ENCODE assay signal across 28 cellular contexts in the genomic region with DNA sequence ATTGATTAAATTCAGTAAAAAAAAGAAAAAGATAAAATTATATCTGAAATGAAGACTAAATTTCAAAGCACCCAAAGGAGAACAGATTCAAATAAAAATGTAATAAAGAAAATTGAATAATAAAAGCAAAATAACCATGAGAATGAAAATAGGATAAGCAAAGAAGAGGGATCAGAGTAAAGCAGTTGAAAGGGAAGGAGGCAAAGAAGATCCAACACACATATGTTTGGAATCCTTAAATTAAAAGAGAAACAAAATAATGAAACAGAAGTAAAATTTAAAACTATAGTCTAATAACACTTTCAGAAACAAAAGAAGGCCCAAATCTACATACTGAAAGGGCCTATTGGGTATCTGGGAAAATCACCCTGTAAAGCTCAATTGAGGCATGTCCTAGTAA.
"Had no signal": no experiment of that assay in that cellular context is flagged by ENCODE, and none has a peak within 500 bp of the region (broad histone marks: within the 10 kb centered on the region; RNA-seq: fewer than 3 reads in every experiment).

No MANE protein-coding gene starts in this region.

- H3K27ac ChIP-seq: stomach, suprapubic skin, testis, thoracic aorta, thyroid gland, tibial artery, tibial nerve, transverse colon, upper lobe of left lung, upper lobe of right lung, uterus, vagina had no signal

- H3K4me1 Mint-ChIP-seq: stimulated activated naive CD8-positive, alpha-beta T cell treated with anti-CD3 and anti-CD28 coated beads, Interleukin-15, amount 100 ng/mL, for 72 hours had no signal

- H3K36me3 ChIP-seq: thoracic aorta, thyroid gland, uterus had no signal

- H3K27ac Mint-ChIP-seq: stimulated activated effector memory CD8-positive, alpha-beta T cell treated with anti-CD3 and anti-CD28 coated beads, Interleukin-12 subunit alpha, Interleukin-12 subunit beta, amount 100 ng/mL, for 72 hours; stimulated activated memory B cell treated with anti-CD40 and anti-IgM and Interleukin-4, amounts not matched to agents 10 μg/mL and 1 μg/mL and 100 μg/mL, for 72 hours; stimulated activated naive B cell treated with anti-CD40 and anti-IgM and Interleukin-4, amounts not matched to agents 10 μg/mL and 1 μg/mL and 100 μg/mL, for 72 hours; stimulated activated naive CD8-positive, alpha-beta T cell treated with anti-CD3 and anti-CD28 coated beads, Interleukin-15, amount 100 ng/mL, for 72 hours; stimulated activated naive CD8-positive, alpha-beta T cell treated with anti-CD3 and anti-CD28 coated beads, Interleukin-15, Interleukin-2, amounts not matched to agents 100 ng/mL and 50 ng/mL, for 24 hours; type B pancreatic cell had no signal

- H3K9me3 Mint-ChIP-seq: stimulated activated effector memory CD8-positive, alpha-beta T cell treated with anti-CD3 and anti-CD28 coated beads, Interleukin-12 subunit alpha, Interleukin-12 subunit beta, amount 100 ng/mL, for 72 hours had no signal

- H3K4me1 ChIP-seq: suprapubic skin, thyroid gland, tibial artery, upper lobe of right lung, uterus had no signal

- H3K4me3 Mint-ChIP-seq: stimulated activated effector memory CD8-positive, alpha-beta T cell treated with anti-CD3 and anti-CD28 coated beads, Interleukin-12 subunit alpha, Interleukin-12 subunit beta, amount 100 ng/mL, for 72 hours; stimulated activated memory B cell treated with anti-CD40 and anti-IgM and Interleukin-4, amounts not matched to agents 10 μg/mL and 1 μg/mL and 100 μg/mL, for 72 hours; stimulated activated naive B cell treated with anti-CD40 and anti-IgM and Interleukin-4, amounts not matched to agents 10 μg/mL and 1 μg/mL and 100 μg/mL, for 72 hours; stimulated activated naive CD8-positive, alpha-beta T cell treated with anti-CD3 and anti-CD28 coated beads, Interleukin-15, amount 100 ng/mL, for 72 hours; stimulated activated naive CD8-positive, alpha-beta T cell treated with anti-CD3 and anti-CD28 coated beads, Interleukin-15, Interleukin-2, amounts not matched to agents 100 ng/mL and 50 ng/mL, for 24 hours; type B pancreatic cell had no signal

- ATAC-seq: stimulated activated effector memory CD8-positive, alpha-beta T cell treated with anti-CD3 and anti-CD28 coated beads, Interleukin-12 subunit alpha, Interleukin-12 subunit beta, amount 100 ng/mL, for 72 hours; stimulated activated memory B cell treated with anti-CD40 and anti-IgM and Interleukin-4, amounts not matched to agents 10 μg/mL and 1 μg/mL and 100 μg/mL, for 72 hours; stimulated activated naive B cell treated with anti-CD40 and anti-IgM and Interleukin-4, amounts not matched to agents 10 μg/mL and 1 μg/mL and 100 μg/mL, for 72 hours; stimulated activated naive CD8-positive, alpha-beta T cell treated with anti-CD3 and anti-CD28 coated beads, Interleukin-15, amount 100 ng/mL, for 72 hours; stimulated activated naive CD8-positive, alpha-beta T cell treated with anti-CD3 and anti-CD28 coated beads, Interleukin-15, Interleukin-2, amounts not matched to agents 100 U/mL and 50 U/mL, for 24 hours; upper lobe of right lung had no signal

- DNase-seq: stimulated activated CD4-positive, alpha-beta T cell treated with anti-CD3 and anti-CD28 coated beads, Interleukin-2, amount 100 ng/mL, for 48 hours; stimulated activated CD4-positive, alpha-beta T cell treated with anti-CD3 and anti-CD28 coated beads, Interleukin-4, amount 100 ng/mL, for 1 hour; stimulated activated CD4-positive, alpha-beta T cell treated with anti-CD3 and anti-CD28 coated beads, Interleukin-4, amount 100 ng/mL, for 24 hours; stimulated activated CD4-positive, alpha-beta T cell treated with anti-CD3 and anti-CD28 coated beads, Interleukin-4, amount 100 ng/mL, for 4 hours; stimulated activated CD8-positive, alpha-beta memory T cell treated with anti-CD3 and anti-CD28 coated beads, Interleukin-4, amount 100 ng/mL, for 48 hours; stimulated activated naive B cell treated with anti-CD40 and anti-IgM and Interleukin-4, amounts not matched to agents 10 μg/mL and 1 μg/mL and 100 μg/mL, for 72 hours; stimulated activated naive CD4-positive, alpha-beta T cell; stimulated activated naive CD4-positive, alpha-beta T cell treated with Interleukin-2 at 50 U/mL for 16 hours; stimulated activated naive CD8-positive, alpha-beta T cell treated with anti-CD3 and anti-CD28 coated beads, Interleukin-15, amount 100 ng/mL, for 72 hours; stimulated activated naive CD8-positive, alpha-beta T cell treated with anti-CD3 and anti-CD28 coated beads, Interleukin-15, Interleukin-2, amounts not matched to agents 100 U/mL and 50 U/mL, for 24 hours; stomach; substantia nigra; testis; thyroid gland; tibial artery; transverse colon; upper lobe of left lung; upper lobe of right lung; uterus had no signal

- H3K4me3 ChIP-seq: stomach, suprapubic skin, testis, thoracic aorta, thyroid gland, tibial artery, tibial nerve, transverse colon, upper lobe of left lung, upper lobe of right lung, uterus, vagina had no signal

- H3K27me3 Mint-ChIP-seq: stimulated activated memory B cell treated with anti-CD40 and anti-IgM and Interleukin-4, amounts not matched to agents 10 μg/mL and 1 μg/mL and 100 μg/mL, for 72 hours; stimulated activated naive B cell treated with anti-CD40 and anti-IgM and Interleukin-4, amounts not matched to agents 10 μg/mL and 1 μg/mL and 100 μg/mL, for 72 hours; stimulated activated naive CD8-positive, alpha-beta T cell treated with anti-CD3 and anti-CD28 coated beads, Interleukin-15, amount 100 ng/mL, for 72 hours; stimulated activated naive CD8-positive, alpha-beta T cell treated with anti-CD3 and anti-CD28 coated beads, Interleukin-15, Interleukin-2, amounts not matched to agents 100 ng/mL and 50 ng/mL, for 24 hours; type B pancreatic cell had no signal

- H3K27me3 ChIP-seq: stomach, suprapubic skin, testis, thyroid gland, tibial artery, tibial nerve, transverse colon, upper lobe of left lung, upper lobe of right lung, uterus, vagina had no signal

- FAIRE-seq: urothelium cell line had no signal

- H3K9me3 ChIP-seq: testis, thyroid gland had no signal
